Comparison of ENCODE assay signal across 20 cellular contexts in the genomic region with DNA sequence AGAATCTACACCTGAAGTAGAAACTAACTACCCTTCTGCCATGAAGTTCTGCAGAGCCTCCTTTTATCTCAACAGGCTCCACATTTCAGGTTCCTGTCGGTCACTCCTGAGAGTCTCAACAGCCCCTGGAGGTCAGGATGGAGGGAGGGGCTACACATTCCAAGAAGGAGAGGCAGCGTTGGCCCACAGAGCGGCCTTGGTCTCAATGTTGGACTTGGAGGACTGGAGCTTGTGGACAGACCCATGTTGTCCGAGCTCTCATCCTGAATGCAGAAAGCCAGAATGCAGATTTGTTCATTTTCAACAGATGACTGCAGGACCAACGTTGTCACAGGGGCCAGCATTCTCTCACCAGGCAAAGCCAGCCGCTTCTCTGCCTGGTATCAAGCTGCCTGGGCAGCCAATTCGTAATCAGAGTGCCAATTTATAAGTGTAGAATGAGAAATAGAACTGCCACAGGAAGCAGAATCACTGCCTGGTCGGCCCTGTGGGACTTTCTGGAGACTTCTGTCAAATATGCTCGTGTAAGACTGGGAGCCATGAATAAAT.
DNase-seq lines count a peak whose midpoint lies in the region; ATAC-seq and TF ChIP-seq lines count a peak whose summit lies in the region.
"Had no signal": no experiment of that assay in that cellular context is flagged by ENCODE, and none has a peak within 500 bp of the region (broad histone marks: within the 10 kb centered on the region; RNA-seq: fewer than 3 reads in every experiment).

No MANE protein-coding gene starts in this region.

- no peaks in the 10 kb centered on the region for H3K4me1 Mint-ChIP-seq in activated CD4-positive, alpha-beta memory T cell treated with anti-CD3 and anti-CD28 coated beads for 36 hours (ENCODE audit: low read depth)

- no peak overlapping the region for H3K4me3 ChIP-seq in BLaER1 treated with 17β-estradiol and CSF1 and Interleukin-3, amounts not matched to agents 10 nM and 100 nM
- H3K4me3 ChIP-seq in osteoblast (ENCODE audit: insufficient read depth, low read length): no peak overlapping the region
- H3K4me3 ChIP-seq: GM23248 had no signal

- peaks cover 0 to 21% (median 0%) of the 10 kb centered on the region in 11 experiments; a peak in 4 of 22 replicates for H3K36me3 ChIP-seq in BLaER1 treated with 17β-estradiol and CSF1 and Interleukin-3, amounts not matched to agents 10 nM and 100 nM
- no peaks in the 10 kb centered on the region for H3K36me3 ChIP-seq in osteoblast (ENCODE audit: insufficient read depth, low read length)

- H3K9me3 Mint-ChIP-seq in activated CD4-positive, alpha-beta memory T cell treated with anti-CD3 and anti-CD28 coated beads for 36 hours: no peaks in the 10 kb centered on the region
- H3K9me3 Mint-ChIP-seq: CD14-positive monocyte had no signal

- intact Hi-C loops in activated CD4-positive, alpha-beta memory T cell treated with anti-CD3 and anti-CD28 coated beads for 36 hours (cut with micrococcal nuclease): no loop called here

- H3K4me2 ChIP-seq in BLaER1 treated with 17β-estradiol and CSF1 and Interleukin-3, amounts not matched to agents 10 nM and 100 nM: peak overlapping the region in 8 of 11 experiments; percentile 18 to 63 (median 48); a peak in 16 of 22 replicates
- H3K4me2 ChIP-seq in osteoblast (ENCODE audit: insufficient read depth, low read length): no peak overlapping the region
- H3K4me2 ChIP-seq: SK-N-SH had no signal

- no peaks in the 10 kb centered on the region for H3K79me2 ChIP-seq in osteoblast (ENCODE audit: insufficient read depth, low read length)

- H3K9me3 ChIP-seq in BLaER1 treated with 17β-estradiol and CSF1 and Interleukin-3, amounts not matched to agents 10 nM and 100 nM (replicated peaks in 1 of 11): no peaks in the 10 kb centered on the region
- no peaks in the 10 kb centered on the region for H3K9me3 ChIP-seq in osteoblast (ENCODE audit: low read depth, low read length)
- H3K9me3 ChIP-seq: SK-N-SH had no signal

- no peak overlapping the region for H3K9ac ChIP-seq in BLaER1 treated with 17β-estradiol and CSF1 and Interleukin-3, amounts not matched to agents 10 nM and 100 nM
- H3K9ac ChIP-seq: GM23248, SK-N-SH had no signal

- no peak overlapping the region for H3K27ac Mint-ChIP-seq in activated CD4-positive, alpha-beta memory T cell treated with anti-CD3 and anti-CD28 coated beads for 36 hours
- H3K27ac Mint-ChIP-seq: CD14-positive monocyte had no signal

- no peak overlapping the region for H3K4me3 Mint-ChIP-seq in activated CD4-positive, alpha-beta memory T cell treated with anti-CD3 and anti-CD28 coated beads for 36 hours
- H3K4me3 Mint-ChIP-seq: CD14-positive monocyte had no signal

- no peak for ATAC-seq in HG02759 (IDR thresholded peaks at IDR 0.05; ENCODE audit: unreplicated experiment)

- H4K20me1 ChIP-seq in BLaER1 treated with 17β-estradiol and CSF1 and Interleukin-3, amounts not matched to agents 10 nM and 100 nM: no peaks in the 10 kb centered on the region
- no peaks in the 10 kb centered on the region for H4K20me1 ChIP-seq in osteoblast (ENCODE audit: insufficient read depth, low read length)

- CTCF ChIA-PET in activated CD4-positive, alpha-beta memory T cell treated with anti-CD3 and anti-CD28 coated beads for 36 hours (lab: Charles Lee): no interaction called here

- POLR2A ChIA-PET in activated CD4-positive, alpha-beta memory T cell treated with anti-CD3 and anti-CD28 coated beads for 36 hours (lab: Charles Lee): no interaction called here

- H3K27me3 ChIP-seq in BLaER1 treated with 17β-estradiol and CSF1 and Interleukin-3, amounts not matched to agents 10 nM and 100 nM: no peaks in the 10 kb centered on the region
- no peaks in the 10 kb centered on the region for H3K27me3 ChIP-seq in osteoblast (ENCODE audit: insufficient read depth, low read length)

- H2AFZ ChIP-seq in osteoblast (ENCODE audit: low read length): no peak overlapping the region
- H2AFZ ChIP-seq: GM23248 had no signal

- H3K27ac ChIP-seq in BLaER1 treated with 17β-estradiol and CSF1 and Interleukin-3, amounts not matched to agents 10 nM and 100 nM: no peak overlapping the region
- no peak overlapping the region for H3K27ac ChIP-seq in osteoblast (ENCODE audit: low read depth, low read length)
- H3K27ac ChIP-seq: GM23248 had no signal

- DNase-seq in Ammon's horn (ENCODE audit: low spot score) (peak; percentile 24), cerebellar cortex (ENCODE audit: low spot score) (peak; percentile 52), mesenteric fat pad (ENCODE audit: low spot score) (peak; percentile 84), osteoblast (ENCODE audit: insufficient read length, low spot score, missing footprints) (no peak)
- no peak for DNase-seq in activated CD4-positive, alpha-beta memory T cell treated with anti-CD3 and anti-CD28 coated beads for 36 hours
- DNase-seq: DMS79 treated with DMSO at 0.1 percent for 48 hours, GDM1, GM23248, HCEC 1CT, KG1, NCI-H187, NCI-H2227 treated with DMSO at 0.1 percent for 48 hours, NCI-H510A treated with DMSO at 0.1 percent for 48 hours, NCI-H774, OCI-M1, SHP77 treated with DMSO at 0.1 percent for 48 hours, SK-N-SH had no signal

- no peaks in the 10 kb centered on the region for H3K36me3 Mint-ChIP-seq in activated CD4-positive, alpha-beta memory T cell treated with anti-CD3 and anti-CD28 coated beads for 36 hours

- no peaks in the 10 kb centered on the region for H3K27me3 Mint-ChIP-seq in activated CD4-positive, alpha-beta memory T cell treated with anti-CD3 and anti-CD28 coated beads for 36 hours

- peaks cover 48 to 76% (median 60%) of the 10 kb centered on the region in 10 experiments for H3K4me1 ChIP-seq in BLaER1 treated with 17β-estradiol and CSF1 and Interleukin-3, amounts not matched to agents 10 nM and 100 nM
- H3K4me1 ChIP-seq in osteoblast (ENCODE audit: insufficient read depth, low read length): peaks cover 20% of the 10 kb centered on the region

- TF ChIP-seq CTCF in osteoblast (IDR thresholded peaks at IDR 0.05; ENCODE audit: extremely low read depth, low read depth, low read length): no peak

Comparison
In these comparisons a context has a peak if more than half of its experiments do, and no peak if none do; other contexts are left out.
1. DNase-seq: peak in Ammon's horn (single experiment), cerebellar cortex (single experiment) and mesenteric fat pad (single experiment); none in osteoblast (single experiment) and activated CD4-positive, alpha-beta memory T cell treated with anti-CD3 and anti-CD28 coated beads for 36 hours (single experiment).